Comparison of ENCODE assay signal across 7 cellular contexts in the genomic region with DNA sequence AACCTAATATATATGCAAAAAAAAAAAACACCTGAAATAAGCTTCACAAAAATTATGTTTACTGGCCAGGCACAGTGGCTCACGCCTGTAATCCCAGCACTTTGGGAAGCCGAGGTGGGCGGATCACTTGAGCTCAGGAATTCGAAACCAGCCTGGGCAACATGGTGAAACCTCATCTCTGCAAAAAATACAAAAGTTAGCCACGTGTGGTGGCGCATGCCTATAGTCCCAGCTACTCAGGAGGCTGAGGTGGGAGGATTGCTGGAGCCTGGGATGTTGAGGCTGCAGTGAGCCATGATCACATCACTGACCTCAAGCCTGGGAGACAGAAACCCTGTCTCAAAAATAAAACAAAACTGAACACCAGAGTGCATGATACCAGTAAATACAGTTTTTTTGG. TPM values are rescaled to one million over a fixed set of nuclear protein-coding genes. Genes with fewer than 3 reads are reported as not detected.
DNase-seq lines count a peak whose midpoint lies in the region; ATAC-seq and TF ChIP-seq lines count a peak whose summit lies in the region.
"Not testable (repeated sequence)": the region's sequence is repeated elsewhere in the genome, so short reads cannot be mapped to it uniquely, and the experiment has no call there.

No MANE protein-coding gene starts in this region.

- in situ Hi-C loops in Panc1 (cut with HindIII; ENCODE audit: low pct_unique_long_range_greater_than_20kb, low sequenced_read_pairs) = not testable (repeated sequence)
- in situ Hi-C loops in gastrocnemius medialis (cut with MboI; ENCODE audit: low sequenced_read_pairs in 4 of 4) = loop anchor here in 1 of 4 donors (25.0 kb wide), 1 partner anchor 218 kb away; a partner anchor contains a TSS

- peaks cover 32% of the 10 kb centered on the region for H3K4me1 Mint-ChIP-seq in activated T-helper 17 cell treated with anti-CD3 and anti-CD28 coated beads, Interleukin-2, amount 50 U/mL, for 72 hours

- not testable (repeated sequence) for H3K9me3 ChIP-seq in HEK293 (ENCODE audit: control insufficient read depth, insufficient read depth, low read depth, low read length); Panc1 (ENCODE audit: control insufficient read depth, insufficient read depth, low read depth, low read length); esophagus squamous epithelium; muscle layer of duodenum (ENCODE audit: control insufficient read depth in 1 of 2, low read length in 2 of 2); gastrocnemius medialis; upper lobe of left lung

- not testable (repeated sequence) for H3K27me3 ChIP-seq in Panc1 (ENCODE audit: control insufficient read depth, insufficient read depth, low read length); esophagus squamous epithelium; muscle layer of duodenum (ENCODE audit: low read depth, low read length); gastrocnemius medialis; upper lobe of left lung

- H3K27ac Mint-ChIP-seq in activated T-helper 17 cell treated with anti-CD3 and anti-CD28 coated beads, Interleukin-2, amount 50 U/mL, for 72 hours = not testable (repeated sequence)

- TF ChIP-seq EP300 in upper lobe of left lung (IDR thresholded peaks at IDR 0.05) = not testable (repeated sequence)

- not testable (repeated sequence) for TF ChIP-seq POLR2A in esophagus squamous epithelium (IDR thresholded peaks at IDR 0.05); gastrocnemius medialis (IDR thresholded peaks at IDR 0.05); upper lobe of left lung (IDR thresholded peaks at IDR 0.05)

- intact Hi-C loops in Panc1 (cut with micrococcal nuclease; ENCODE audit: unreplicated experiment); esophagus squamous epithelium (cut with DNase I); gastrocnemius medialis (cut with DNase I; ENCODE audit: low total_unique reads): not testable (repeated sequence)

- CTCF ChIA-PET in HEK293 (lab: Yijun Ruan, JAX) = interaction anchor here (0.7 to 0.9 kb wide), 2 partner anchors 22 to 61 kb away, joined by 3 read pairs; no protein-coding TSS in a partner anchor
- CTCF ChIA-PET in Panc1 (lab: Charles Lee) = not testable (repeated sequence)

- H3K36me3 Mint-ChIP-seq in activated T-helper 17 cell treated with anti-CD3 and anti-CD28 coated beads, Interleukin-2, amount 50 U/mL, for 72 hours (ENCODE audit: low read depth) = peaks cover 25% of the 10 kb centered on the region

- H3K27ac ChIP-seq in HEK293 (ENCODE audit: extremely low read depth, low read depth, low read length) = peak overlapping the region; percentile 45; the same call in 1 of the 2 replicates
- peak overlapping the region; percentile 77 for H3K27ac ChIP-seq in Panc1 (ENCODE audit: low read length)
- peak overlapping the region in 3 of 4 donors; percentile 19 to 69 (median 66) for H3K27ac ChIP-seq in esophagus squamous epithelium
- peak overlapping the region; percentile 73 for H3K27ac ChIP-seq in muscle layer of duodenum (ENCODE audit: low read length)
- peak overlapping the region; percentile 82 to 90 (median 83) for H3K27ac ChIP-seq in gastrocnemius medialis
- H3K27ac ChIP-seq in upper lobe of left lung = peak overlapping the region; percentile 54 to 75 (median 66)

- BruUV-seq in Panc1 (replicated peaks; lab: Mats Ljungman, UMichigan) = not testable (repeated sequence)

- WGBS in esophagus squamous epithelium, 2 donors = 72 to 75% methylated on average over 6 of the region's 6 CpGs
- 85 to 90% methylated on average over 6 of the region's 6 CpGs for WGBS in upper lobe of left lung, 2 donors

- H3K36me3 ChIP-seq in HEK293 (ENCODE audit: control insufficient read depth in 2 of 2, insufficient read depth in 1 of 2, low read length in 2 of 2); Panc1 (ENCODE audit: control insufficient read depth, insufficient read depth, low read length); esophagus squamous epithelium; muscle layer of duodenum (ENCODE audit: control insufficient read depth in 1 of 2, insufficient read depth in 2 of 2, low read length in 2 of 2); gastrocnemius medialis; upper lobe of left lung: not testable (repeated sequence)

- TF ChIP-seq CTCF in HEK293 (tag by site-specific recombination; IDR thresholded peaks at IDR 0.05); Panc1 (IDR thresholded peaks at IDR 0.05); esophagus squamous epithelium (IDR thresholded peaks at IDR 0.05); gastrocnemius medialis (IDR thresholded peaks at IDR 0.05 in 4 of 5, conservative IDR thresholded peaks at IDR 0.05 in 1 of 5); upper lobe of left lung (IDR thresholded peaks at IDR 0.05): not testable (repeated sequence)

- POLR2A ChIA-PET in HEK293 (lab: Yijun Ruan, JAX) = interaction anchor here (0.6 to 1.3 kb wide), 5 partner anchors 18 to 111 kb away, joined by 3 to 6 read pairs (median 6); a partner anchor contains a TSS
- POLR2A ChIA-PET in Panc1 (lab: Charles Lee) = interaction anchor here (0.6 kb wide), 1 partner anchor 278 kb away, joined by 4 read pairs; no protein-coding TSS in a partner anchor

- not testable (repeated sequence) for H3K4me3 ChIP-seq in HEK293 (ENCODE audit: low read depth, low read length); Panc1 (ENCODE audit: low read depth in 2 of 2, low read length in 2 of 2); esophagus squamous epithelium; muscle layer of duodenum (ENCODE audit: low read depth in 1 of 2, low read length in 2 of 2); gastrocnemius medialis; upper lobe of left lung

- H3K4me1 ChIP-seq in HEK293 (ENCODE audit: control insufficient read depth, insufficient read depth, low read length) (peaks cover 36% of the 10 kb centered on the region), Panc1 (ENCODE audit: control insufficient read depth, insufficient read depth, low read length) (peaks cover 63% of the 10 kb centered on the region), esophagus squamous epithelium (peaks cover 0 to 65% (median 45%) of the 10 kb centered on the region in 3 donors), muscle layer of duodenum (ENCODE audit: control insufficient read depth in 1 of 2, insufficient read depth in 2 of 2, low read length in 2 of 2) (peaks cover 12 to 57% of the 10 kb centered on the region in 2 donors), gastrocnemius medialis (peaks cover 52 to 72% of the 10 kb centered on the region in 2 donors), upper lobe of left lung (peaks cover 30 to 50% (median 39%) of the 10 kb centered on the region in 4 donors)

- H3K4me3 Mint-ChIP-seq in activated T-helper 17 cell treated with anti-CD3 and anti-CD28 coated beads, Interleukin-2, amount 50 U/mL, for 72 hours = not testable (repeated sequence)

- H3K27me3 Mint-ChIP-seq in activated T-helper 17 cell treated with anti-CD3 and anti-CD28 coated beads, Interleukin-2, amount 50 U/mL, for 72 hours = not testable (repeated sequence)

- ATAC-seq in Panc1; gastrocnemius medialis; upper lobe of left lung (ENCODE audit: low FRiP score in 2 of 2): not testable (repeated sequence)
- ATAC-seq in activated T-helper 17 cell treated with anti-CD3 and anti-CD28 coated beads, Interleukin-2, amount 50 U/mL, for 72 hours (replicated peaks) = peak; percentile 28

- H3K9me3 Mint-ChIP-seq in activated T-helper 17 cell treated with anti-CD3 and anti-CD28 coated beads, Interleukin-2, amount 50 U/mL, for 72 hours = not testable (repeated sequence)

- not testable (repeated sequence) for DNase-seq in Panc1 (ENCODE audit: low read depth, low spot score); esophagus squamous epithelium (lab: John Stamatoyannopoulos, UW); gastrocnemius medialis; upper lobe of left lung

TF ChIP-seq in HEK293, 187 proteins besides CTCF, POLR2A, EP300 and RAD21 (continues in another document):
- TF ChIP-seq EGR2 (tag by site-specific recombination; IDR thresholded peaks at IDR 0.05; ENCODE audit: low read depth) (peak; percentile 44; the same call in 1 of the 2 replicates), GLIS1 (tag by site-specific recombination; IDR thresholded peaks at IDR 0.05) (peak; percentile 26; the same call in 1 of the 2 replicates), KLF9 (tag by site-specific recombination; IDR thresholded peaks at IDR 0.05; ENCODE audit: low read depth) (peak; percentile 38; the same call in 1 of the 2 replicates), ZFHX2 (tag by site-specific recombination; conservative IDR thresholded peaks at IDR 0.05) (peak; percentile 54)
- TF ChIP-seq, protein P1, sequence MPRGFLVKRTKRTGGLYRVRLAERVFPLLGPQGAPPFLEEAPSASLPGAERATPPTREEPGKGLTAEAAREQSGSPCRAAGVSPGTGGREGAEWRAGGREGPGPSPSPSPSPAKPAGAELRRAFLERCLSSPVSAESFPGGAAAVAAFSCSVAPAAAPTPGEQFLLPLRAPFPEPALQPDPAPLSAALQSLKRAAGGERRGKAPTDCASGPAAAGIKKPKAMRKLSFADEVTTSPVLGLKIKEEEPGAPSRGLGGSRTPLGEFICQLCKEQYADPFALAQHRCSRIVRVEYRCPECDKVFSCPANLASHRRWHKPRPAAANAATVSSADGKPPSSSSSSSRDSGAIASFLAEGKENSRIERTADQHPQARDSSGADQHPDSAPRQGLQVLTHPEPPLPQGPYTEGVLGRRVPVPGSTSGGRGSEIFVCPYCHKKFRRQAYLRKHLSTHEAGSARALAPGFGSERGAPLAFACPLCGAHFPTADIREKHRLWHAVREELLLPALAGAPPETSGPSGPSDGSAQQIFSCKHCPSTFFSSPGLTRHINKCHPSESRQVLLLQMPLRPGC (tag by site-specific recombination; IDR thresholded peaks at IDR 0.05) = peak; percentile 87

RNA-seq across cellular contexts. Expression of a gene that starts 7.1 kb away (rescaled TPM):
- total RNA-seq in Panc1 (2021; ENCODE audit: unreplicated experiment) = 58.4 TPM
- polyA plus RNA-seq in Panc1 (2012; ENCODE audit: insufficient read length) = 11.4 TPM
- 10 to 100 TPM; 33.6 to 36.3 TPM for total RNA-seq in activated T-helper 17 cell treated with anti-CD3 and anti-CD28 coated beads, Interleukin-2, amount 50 U/mL, for 72 hours
- 10 to 100 TPM; 15.0 to 30.3 (median 17.3) TPM for total RNA-seq in esophagus squamous epithelium
- total RNA-seq in gastrocnemius medialis = 10 to 100 TPM; 37.0 to 43.7 (median 40.9) TPM
- total RNA-seq in upper lobe of left lung = 10 to 100 TPM; 35.0 to 62.9 (median 51.9) TPM
